13 cellular contexts compared by ENCODE assay signal in the genomic region with DNA sequence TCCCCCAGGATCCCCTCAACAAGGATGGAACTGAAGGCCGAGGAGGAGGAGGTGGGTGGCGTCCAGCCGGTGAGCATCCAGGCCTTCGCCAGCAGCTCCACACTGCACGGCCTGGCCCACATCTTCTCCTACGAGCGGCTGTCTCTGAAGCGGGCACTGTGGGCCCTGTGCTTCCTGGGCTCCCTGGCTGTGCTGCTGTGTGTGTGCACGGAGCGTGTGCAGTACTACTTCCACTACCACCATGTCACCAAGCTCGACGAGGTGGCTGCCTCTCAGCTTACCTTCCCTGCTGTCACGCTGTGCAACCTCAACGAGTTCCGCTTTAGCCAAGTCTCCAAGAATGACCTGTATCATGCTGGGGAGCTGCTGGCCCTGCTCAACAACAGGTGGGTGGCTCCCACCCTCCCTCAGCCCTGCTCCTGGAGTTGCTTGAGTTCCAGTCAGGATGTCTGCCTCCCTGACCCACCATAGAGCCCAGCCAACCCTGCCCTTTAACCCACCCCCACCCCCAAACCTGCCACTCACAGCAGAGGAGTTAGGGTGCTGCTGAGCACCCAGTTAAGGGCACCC. TPM values are rescaled to one million over a fixed set of nuclear protein-coding genes. Genes with fewer than 3 reads are reported as not detected.
DNase-seq lines count a peak whose midpoint lies in the region; ATAC-seq and TF ChIP-seq lines count a peak whose summit lies in the region.
"Had no signal": no experiment of that assay in that cellular context is flagged by ENCODE, and none has a peak within 500 bp of the region (broad histone marks: within the 10 kb centered on the region; RNA-seq: fewer than 3 reads in every experiment).

No MANE protein-coding gene starts in this region.

- H3K36me3 ChIP-seq in HCT116 (ENCODE audit: control insufficient read depth in 1 of 2, insufficient read depth in 2 of 2, low read length in 2 of 2), result peaks cover 2 to 23% of the 10 kb centered on the region in 2 experiments; a peak in 2 of 4 replicates
- no peaks in the 10 kb centered on the region for H3K36me3 ChIP-seq in neural cell (ENCODE audit: insufficient read depth, low read length)
- H3K36me3 ChIP-seq: thoracic aorta had no signal

- H3K27me3 Mint-ChIP-seq in activated T-helper 2 cell treated with anti-CD3 and anti-CD28 coated beads, Interferon-gamma antibody, Interleukin-2, Interleukin-4, amounts not matched to agents 10 μg/mL and 5 μg/mL and 100 μg/mL, durations not matched to agents 14 hours and 24 hours and 36 hours (ENCODE audit: low read depth), result peaks cover 16% of the 10 kb centered on the region

- TF ChIP-seq RAD21 in HCT116 (IDR thresholded peaks at IDR 0.05; ENCODE audit: low read depth), result no peak
- no peak for TF ChIP-seq RAD21 in neural cell (conservative IDR thresholded peaks at IDR 0.05)

- H3K79me2 ChIP-seq in HCT116 (ENCODE audit: insufficient read depth, low read length) (no peaks in the 10 kb centered on the region), neural cell (replicated peaks; ENCODE audit: insufficient read depth, low read length) (no peaks in the 10 kb centered on the region)

- peaks cover 36% of the 10 kb centered on the region for H3K4me1 Mint-ChIP-seq in activated T-helper 2 cell treated with anti-CD3 and anti-CD28 coated beads, Interferon-gamma antibody, Interleukin-2, Interleukin-4, amounts not matched to agents 10 μg/mL and 5 μg/mL and 100 μg/mL, durations not matched to agents 14 hours and 24 hours and 36 hours (ENCODE audit: low read depth)

- H3K9me3 Mint-ChIP-seq in activated T-helper 2 cell treated with anti-CD3 and anti-CD28 coated beads, Interferon-gamma antibody, Interleukin-2, Interleukin-4, amounts not matched to agents 10 μg/mL and 5 μg/mL and 100 μg/mL, durations not matched to agents 14 hours and 24 hours and 36 hours, result no peaks in the 10 kb centered on the region

- no peaks in the 10 kb centered on the region for H3K27me3 ChIP-seq in HCT116 (ENCODE audit: insufficient read depth, low read length)
- no peaks in the 10 kb centered on the region for H3K27me3 ChIP-seq in neural cell (ENCODE audit: insufficient read depth, low read depth, low read length)

- no peaks in the 10 kb centered on the region for H3K9me2 ChIP-seq in HCT116 (ENCODE audit: insufficient read depth)
- no peaks in the 10 kb centered on the region for H3K9me2 ChIP-seq in neural cell (ENCODE audit: insufficient read depth, low read length)

- H3K9ac ChIP-seq in HCT116 (ENCODE audit: low read length), result peak overlapping the region; percentile 76; the same call in 1 of the 2 replicates
- H3K9ac ChIP-seq in neural cell (ENCODE audit: low read length), result no peak overlapping the region

- no peaks in the 10 kb centered on the region for H3F3A ChIP-seq in neural cell (ENCODE audit: insufficient read depth, low read length, poor library complexity, severe bottlenecking)

- no peaks in the 10 kb centered on the region for H3K9me3 ChIP-seq in HCT116 (ENCODE audit: control insufficient read depth in 1 of 2, insufficient read depth in 1 of 2, low read depth in 1 of 2, low read length in 2 of 2)
- no peaks in the 10 kb centered on the region for H3K9me3 ChIP-seq in neural cell (ENCODE audit: low read length)
- H3K9me3 ChIP-seq: A549, thoracic aorta had no signal

- no peak overlapping the region for H3K27ac Mint-ChIP-seq in activated T-helper 2 cell treated with anti-CD3 and anti-CD28 coated beads, Interferon-gamma antibody, Interleukin-2, Interleukin-4, amounts not matched to agents 10 μg/mL and 5 μg/mL and 100 μg/mL, durations not matched to agents 14 hours and 24 hours and 36 hours

- H3K27ac ChIP-seq in HCT116 (ENCODE audit: low read depth, low read length), result no peak overlapping the region
- no peak overlapping the region for H3K27ac ChIP-seq in neural cell (ENCODE audit: low read length)
- H3K27ac ChIP-seq: thoracic aorta had no signal

- no TSS peak for BruUV-seq in HCT116 (replicated peaks; lab: Mats Ljungman, UMichigan)

- TF ChIP-seq CTCF in HCT116 (IDR thresholded peaks at IDR 0.05 in 2 of 3, conservative IDR thresholded peaks at IDR 0.05 in 1 of 3; ENCODE audit: borderline replicate concordance in 1 of 3, insufficient read depth in 1 of 3, low read depth in 2 of 3, low read length in 2 of 3), result no peak
- no peak for TF ChIP-seq CTCF in neural cell (IDR thresholded peaks at IDR 0.05; ENCODE audit: poor library complexity, severe bottlenecking)

- no peak overlapping the region for H2AFZ ChIP-seq in HCT116 (ENCODE audit: low read depth, low read length, poor library complexity, severe bottlenecking)
- H2AFZ ChIP-seq in neural cell (ENCODE audit: low read depth, low read length), result no peak overlapping the region

- CTCF ChIA-PET in HCT116 (lab: Charles Lee), result interaction anchor here (1.4 kb wide), 1 partner anchor 20 kb away, joined by 3 read pairs; no protein-coding TSS in a partner anchor

- DNase-seq in NCI-H2029 (lab: John Stamatoyannopoulos, UW), result peak; percentile 12
- DNase-seq in NCI-H2029 treated with DMSO at 0.1 percent for 48 hours (lab: John Stamatoyannopoulos, UW), result no peak
- DNase-seq in HCT116 (ENCODE audit: low read depth, low spot score), result no peak
- no peak for DNase-seq in activated T-helper 2 cell treated with anti-CD3 and anti-CD28 coated beads, Interferon-gamma antibody, Interleukin-2, Interleukin-4, amounts not matched to agents 10 μg/mL and 5 μg/mL and 100 μg/mL, durations not matched to agents 14 hours and 24 hours and 36 hours (ENCODE audit: low spot score)
- no peak for DNase-seq in activated gamma-delta T cell (lab: John Stamatoyannopoulos, UW)
- DNase-seq in H4 (ENCODE audit: low spot score), result no peak
- DNase-seq: EL, OCI-M1 had no signal

- POLR2A ChIA-PET in HCT116 (lab: Charles Lee), result no interaction called here

- no peak for TF ChIP-seq POLR2A in HCT116 (IDR thresholded peaks at IDR 0.05; ENCODE audit: borderline replicate concordance, extremely low read depth, insufficient read depth, insufficient read length)

- H3K4me2 ChIP-seq in HCT116 (ENCODE audit: low read length), result peak overlapping the region; percentile 99
- H3K4me2 ChIP-seq in neural cell (ENCODE audit: low read length), result no peak overlapping the region

- peaks cover 15 to 25% of the 10 kb centered on the region in 2 experiments; a peak in 3 of 4 replicates for H3K4me1 ChIP-seq in HCT116 (ENCODE audit: control insufficient read depth in 1 of 2, insufficient read depth in 2 of 2, low read length in 2 of 2)

- H3K4me3 ChIP-seq in HCT116 (replicated peaks in 1 of 2; ENCODE audit: low read depth in 1 of 2, low read length in 2 of 2), result no peak overlapping the region
- peak overlapping the region; percentile 87 for H3K4me3 ChIP-seq in neural cell (ENCODE audit: low read length)

- ATAC-seq in HCT116 (no peak), GM21717 (IDR thresholded peaks at IDR 0.05; ENCODE audit: unreplicated experiment) (no peak)
- ATAC-seq: sciatic nerve had no signal

- peaks cover 19% of the 10 kb centered on the region for H3K36me3 Mint-ChIP-seq in activated T-helper 2 cell treated with anti-CD3 and anti-CD28 coated beads, Interferon-gamma antibody, Interleukin-2, Interleukin-4, amounts not matched to agents 10 μg/mL and 5 μg/mL and 100 μg/mL, durations not matched to agents 14 hours and 24 hours and 36 hours (ENCODE audit: low read depth)

- peak overlapping the region; percentile 66 for H3K4me3 Mint-ChIP-seq in activated T-helper 2 cell treated with anti-CD3 and anti-CD28 coated beads, Interferon-gamma antibody, Interleukin-2, Interleukin-4, amounts not matched to agents 10 μg/mL and 5 μg/mL and 100 μg/mL, durations not matched to agents 14 hours and 24 hours and 36 hours (ENCODE audit: low read depth)

- RAD21 ChIA-PET in HCT116 (lab: Charles Lee; ENCODE audit: low non-redundant PET in 1 of 2, low total read pairs in 2 of 2, uncharacterized antibody in 2 of 2, unreplicated experiment in 2 of 2), result no interaction called here

- no peak for TF ChIP-seq EP300 in neural cell (conservative IDR thresholded peaks at IDR 0.05; ENCODE audit: poor library complexity, severe bottlenecking)

- intact Hi-C loops in HCT116 (cut with micrococcal nuclease), result loop anchor here (5.0 kb wide), 1 partner anchor 192 kb away; no protein-coding TSS in a partner anchor
- intact Hi-C loops in activated T-helper 2 cell treated with anti-CD3 and anti-CD28 coated beads, Interferon-gamma antibody, Interleukin-2, Interleukin-4, amounts not matched to agents 10 μg/mL and 5 μg/mL and 100 μg/mL, durations not matched to agents 14 hours and 24 hours and 36 hours (cut with micrococcal nuclease), result no loop called here

- H4K20me1 ChIP-seq in HCT116 (ENCODE audit: insufficient read depth) (no peaks in the 10 kb centered on the region), neural cell (ENCODE audit: insufficient read depth) (no peaks in the 10 kb centered on the region)

RNA-seq across cellular contexts. Expression of a gene that starts 1.4 kb away (rescaled TPM):
- 28.9 TPM for total RNA-seq in HCT116 (2021; ENCODE audit: unreplicated experiment)
- polyA plus RNA-seq in HCT116 (2012), result 22.5 and 25.3 TPM in 2 replicates
- total RNA-seq in activated T-helper 2 cell treated with anti-CD3 and anti-CD28 coated beads, Interferon-gamma antibody, Interleukin-2, Interleukin-4, amounts not matched to agents 10 μg/mL and 5 μg/mL and 100 μg/mL, durations not matched to agents 14 hours and 24 hours and 36 hours, result 20.4 and 20.7 TPM in 2 replicates
- polyA plus RNA-seq in neural cell, result 8.0 and 9.1 TPM in 2 replicates
- polyA minus RNA-seq in neural cell, result 18.7 and 21.5 TPM in 2 replicates
- total RNA-seq in H4 (2014; rRNA removed; shearing (Covaris generic)), result 1.6 and 3.4 TPM in 2 replicates
- total RNA-seq: thoracic aorta had no signal

RNA-seq across cellular contexts. Expression of a gene that starts 26.3 kb away (rescaled TPM):
- 64.8 TPM for total RNA-seq in HCT116 (2021; ENCODE audit: unreplicated experiment)
- polyA plus RNA-seq in HCT116 (2012), result 34.5 and 37.9 TPM in 2 replicates
- 71.5 and 76.8 TPM in 2 replicates for total RNA-seq in activated T-helper 2 cell treated with anti-CD3 and anti-CD28 coated beads, Interferon-gamma antibody, Interleukin-2, Interleukin-4, amounts not matched to agents 10 μg/mL and 5 μg/mL and 100 μg/mL, durations not matched to agents 14 hours and 24 hours and 36 hours
- 90.9 and 117 TPM in 2 replicates for polyA plus RNA-seq in neural cell
- polyA minus RNA-seq in neural cell, result 158 and 204 TPM in 2 replicates
- 52.7 and 64.3 TPM in 2 replicates for total RNA-seq in H4 (2014; rRNA removed; shearing (Covaris generic))

RNA-seq across cellular contexts. Expression of a gene that starts 33.5 kb away (rescaled TPM):
- total RNA-seq in HCT116 (2021; ENCODE audit: unreplicated experiment), result 147 TPM
- polyA plus RNA-seq in HCT116 (2012), result 132 and 143 TPM in 2 replicates
- total RNA-seq in activated T-helper 2 cell treated with anti-CD3 and anti-CD28 coated beads, Interferon-gamma antibody, Interleukin-2, Interleukin-4, amounts not matched to agents 10 μg/mL and 5 μg/mL and 100 μg/mL, durations not matched to agents 14 hours and 24 hours and 36 hours, result 77.8 and 82.8 TPM in 2 replicates
- 16.2 and 18.3 TPM in 2 replicates for polyA plus RNA-seq in neural cell
- polyA minus RNA-seq in neural cell, result 16.1 and 22.6 TPM in 2 replicates
- total RNA-seq in H4 (2014; rRNA removed; shearing (Covaris generic)), result 115 and 140 TPM in 2 replicates

RNA-seq across cellular contexts. Expression of a gene that starts 45.0 kb away (rescaled TPM):
- total RNA-seq in HCT116 (2021; ENCODE audit: unreplicated experiment), result 1.6 TPM
- 1.0 and 1.2 TPM in 2 replicates for polyA plus RNA-seq in HCT116 (2012)
- total RNA-seq in activated T-helper 2 cell treated with anti-CD3 and anti-CD28 coated beads, Interferon-gamma antibody, Interleukin-2, Interleukin-4, amounts not matched to agents 10 μg/mL and 5 μg/mL and 100 μg/mL, durations not matched to agents 14 hours and 24 hours and 36 hours, result 0.76 and 0.87 TPM in 2 replicates
- polyA plus RNA-seq in neural cell, result 1.5 and 4.0 TPM in 2 replicates
- 0.58 TPM in 1 of 2 replicates, not detected in the other for polyA minus RNA-seq in neural cell
- total RNA-seq in H4 (2014; rRNA removed; shearing (Covaris generic)), result 0.25 TPM in 1 of 2 replicates, not detected in the other

RNA-seq across cellular contexts. Expression of a gene that starts 53.2 kb away (rescaled TPM):
- total RNA-seq in HCT116 (2021; ENCODE audit: unreplicated experiment), result 41.0 TPM
- 52.7 and 58.8 TPM in 2 replicates for polyA plus RNA-seq in HCT116 (2012)
- 38.1 and 43.5 TPM in 2 replicates for total RNA-seq in activated T-helper 2 cell treated with anti-CD3 and anti-CD28 coated beads, Interferon-gamma antibody, Interleukin-2, Interleukin-4, amounts not matched to agents 10 μg/mL and 5 μg/mL and 100 μg/mL, durations not matched to agents 14 hours and 24 hours and 36 hours
- polyA plus RNA-seq in neural cell, result 73.4 and 79.3 TPM in 2 replicates
- polyA minus RNA-seq in neural cell, result 15.6 and 17.0 TPM in 2 replicates
- 64.8 and 70.3 TPM in 2 replicates for total RNA-seq in H4 (2014; rRNA removed; shearing (Covaris generic))
